In the genomic region with DNA sequence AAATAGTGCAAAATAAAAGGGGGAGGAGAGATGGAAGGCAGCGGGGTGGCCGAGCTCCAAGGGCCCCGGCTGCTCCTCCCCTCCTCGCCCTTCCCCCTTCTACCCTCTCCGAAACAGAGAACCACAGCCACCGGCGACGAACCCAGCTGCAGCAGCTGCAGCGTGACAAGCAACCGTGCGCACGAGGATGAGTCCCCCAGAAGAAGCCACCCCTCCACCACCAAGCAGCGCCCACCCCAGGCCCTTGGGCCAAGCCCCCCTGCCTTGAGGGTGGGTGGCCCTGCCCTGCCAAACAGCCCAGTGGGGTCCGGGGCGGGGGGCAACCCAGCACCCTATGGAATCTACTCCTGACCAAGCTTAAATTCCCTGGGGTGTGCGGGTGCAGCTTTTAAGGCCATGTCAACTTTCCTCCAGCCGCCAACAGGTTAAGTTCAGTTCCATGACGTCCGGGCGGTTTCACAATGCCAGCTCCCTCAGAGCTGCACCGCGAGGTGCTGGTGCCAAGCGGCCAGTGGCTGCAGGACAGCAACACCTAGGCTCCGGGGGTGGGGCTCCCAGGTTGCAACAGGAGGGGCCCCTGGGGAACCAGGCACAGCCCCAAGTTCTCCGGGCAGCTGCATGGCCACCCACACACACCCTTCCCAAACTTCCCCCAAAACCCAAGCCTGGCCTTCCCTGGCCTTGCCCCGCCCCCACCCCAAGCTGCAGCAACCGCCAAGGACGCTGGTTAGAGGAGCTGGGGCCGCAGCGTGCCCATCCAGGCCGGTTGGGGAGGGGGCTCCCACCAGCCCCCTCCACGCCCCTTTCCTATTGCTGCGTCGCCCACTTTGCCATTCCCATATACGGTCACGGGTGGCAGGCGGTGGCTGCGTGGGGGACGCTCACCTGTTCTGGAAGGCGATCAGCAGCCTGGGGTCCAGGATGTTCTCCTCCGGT, we compare ENCODE assay signal across 1 cellular context.
TF ChIP-seq lines count a peak whose summit lies in the region.

No MANE protein-coding gene starts in this region.

TF ChIP-seq in HepG2, 621 proteins besides CTCF, POLR2A, EP300 and RAD21 (continued from another document and continues in another):
- TF ChIP-seq AGO1 (IDR thresholded peaks at IDR 0.05; ENCODE audit: low read depth, low read length, poor library complexity, severe bottlenecking), result peak; percentile 94
- no peak; the same call in 1 of the 2 replicates for TF ChIP-seq AKAP8 (CRISPR knock-in tag; IDR thresholded peaks at IDR 0.05)
- no peak for TF ChIP-seq TP53 (CRISPR knock-in tag; conservative IDR thresholded peaks at IDR 0.05)
- TF ChIP-seq FOXK2 (IDR thresholded peaks at IDR 0.05), result peak; percentile 30; the same call in 1 of the 2 replicates
- TF ChIP-seq, protein P1, sequence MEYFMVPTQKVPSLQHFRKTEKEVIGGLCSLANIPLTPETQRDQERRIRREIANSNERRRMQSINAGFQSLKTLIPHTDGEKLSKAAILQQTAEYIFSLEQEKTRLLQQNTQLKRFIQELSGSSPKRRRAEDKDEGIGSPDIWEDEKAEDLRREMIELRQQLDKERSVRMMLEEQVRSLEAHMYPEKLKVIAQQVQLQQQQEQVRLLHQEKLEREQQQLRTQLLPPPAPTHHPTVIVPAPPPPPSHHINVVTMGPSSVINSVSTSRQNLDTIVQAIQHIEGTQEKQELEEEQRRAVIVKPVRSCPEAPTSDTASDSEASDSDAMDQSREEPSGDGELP (IDR thresholded peaks at IDR 0.05; ENCODE audit: borderline replicate concordance, low read depth), result peak; percentile 33; the same call in 1 of the 2 replicates
- peak; percentile 26; the same call in 1 of the 2 replicates for TF ChIP-seq SALL1 (CRISPR knock-in tag; IDR thresholded peaks at IDR 0.05)
- no peak for TF ChIP-seq MYPOP (CRISPR knock-in tag; IDR thresholded peaks at IDR 0.05)
- no peak for TF ChIP-seq ZNF577 (CRISPR knock-in tag; IDR thresholded peaks at IDR 0.05; ENCODE audit: borderline replicate concordance, low read depth)
- TF ChIP-seq CBX1 (IDR thresholded peaks at IDR 0.05; ENCODE audit: low read depth), result no peak
- TF ChIP-seq PHB2 (IDR thresholded peaks at IDR 0.05; ENCODE audit: partially characterized antibody), result no peak
- 0 out of 2 replicates have a peak, but pooled peaks have one; percentile 48 for TF ChIP-seq ZMAT3 (CRISPR knock-in tag; conservative IDR thresholded peaks at IDR 0.05)
- TF ChIP-seq, protein P2, sequence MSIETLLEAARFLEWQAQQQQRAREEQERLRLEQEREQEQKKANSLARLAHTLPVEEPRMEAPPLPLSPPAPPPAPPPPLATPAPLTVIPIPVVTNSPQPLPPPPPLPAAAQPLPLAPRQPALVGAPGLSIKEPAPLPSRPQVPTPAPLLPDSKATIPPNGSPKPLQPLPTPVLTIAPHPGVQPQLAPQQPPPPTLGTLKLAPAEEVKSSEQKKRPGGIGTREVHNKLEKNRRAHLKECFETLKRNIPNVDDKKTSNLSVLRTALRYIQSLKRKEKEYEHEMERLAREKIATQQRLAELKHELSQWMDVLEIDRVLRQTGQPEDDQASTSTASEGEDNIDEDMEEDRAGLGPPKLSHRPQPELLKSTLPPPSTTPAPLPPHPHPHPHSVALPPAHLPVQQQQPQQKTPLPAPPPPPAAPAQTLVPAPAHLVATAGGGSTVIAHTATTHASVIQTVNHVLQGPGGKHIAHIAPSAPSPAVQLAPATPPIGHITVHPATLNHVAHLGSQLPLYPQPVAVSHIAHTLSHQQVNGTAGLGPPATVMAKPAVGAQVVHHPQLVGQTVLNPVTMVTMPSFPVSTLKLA (IDR thresholded peaks at IDR 0.05), result no peak
- no peak; the same call in 1 of the 2 replicates for TF ChIP-seq PITX1 (CRISPR knock-in tag; IDR thresholded peaks at IDR 0.05)
- TF ChIP-seq, protein P3, sequence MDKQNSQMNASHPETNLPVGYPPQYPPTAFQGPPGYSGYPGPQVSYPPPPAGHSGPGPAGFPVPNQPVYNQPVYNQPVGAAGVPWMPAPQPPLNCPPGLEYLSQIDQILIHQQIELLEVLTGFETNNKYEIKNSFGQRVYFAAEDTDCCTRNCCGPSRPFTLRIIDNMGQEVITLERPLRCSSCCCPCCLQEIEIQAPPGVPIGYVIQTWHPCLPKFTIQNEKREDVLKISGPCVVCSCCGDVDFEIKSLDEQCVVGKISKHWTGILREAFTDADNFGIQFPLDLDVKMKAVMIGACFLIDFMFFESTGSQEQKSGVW (CRISPR knock-in tag; IDR thresholded peaks at IDR 0.05; ENCODE audit: borderline replicate concordance), result no peak
- no peak for TF ChIP-seq ZNF138 (CRISPR knock-in tag; IDR thresholded peaks at IDR 0.05; ENCODE audit: low read depth)
- TF ChIP-seq MTF2 (CRISPR knock-in tag; IDR thresholded peaks at IDR 0.05; ENCODE audit: borderline replicate concordance), result no peak
- TF ChIP-seq ZNF234 (CRISPR knock-in tag; conservative IDR thresholded peaks at IDR 0.05), result 0 out of 2 replicates have a peak, but pooled peaks have one; percentile 26
- TF ChIP-seq GPN1 (CRISPR knock-in tag; IDR thresholded peaks at IDR 0.05; ENCODE audit: borderline replicate concordance), result no peak
- no peak for TF ChIP-seq RARA (CRISPR knock-in tag; IDR thresholded peaks at IDR 0.05)
- 0 out of 2 replicates have a peak, but pooled peaks have one; percentile 76 for TF ChIP-seq ZNF44 (CRISPR knock-in tag; IDR thresholded peaks at IDR 0.05)
- no peak for TF ChIP-seq JUNB (CRISPR knock-in tag; IDR thresholded peaks at IDR 0.05; ENCODE audit: borderline replicate concordance)
- TF ChIP-seq ZNF256 (CRISPR knock-in tag; conservative IDR thresholded peaks at IDR 0.05), result no peak
- TF ChIP-seq RBFOX2 (IDR thresholded peaks at IDR 0.05; ENCODE audit: low read depth, low read length), result peak; percentile 71
- TF ChIP-seq, protein P4, sequence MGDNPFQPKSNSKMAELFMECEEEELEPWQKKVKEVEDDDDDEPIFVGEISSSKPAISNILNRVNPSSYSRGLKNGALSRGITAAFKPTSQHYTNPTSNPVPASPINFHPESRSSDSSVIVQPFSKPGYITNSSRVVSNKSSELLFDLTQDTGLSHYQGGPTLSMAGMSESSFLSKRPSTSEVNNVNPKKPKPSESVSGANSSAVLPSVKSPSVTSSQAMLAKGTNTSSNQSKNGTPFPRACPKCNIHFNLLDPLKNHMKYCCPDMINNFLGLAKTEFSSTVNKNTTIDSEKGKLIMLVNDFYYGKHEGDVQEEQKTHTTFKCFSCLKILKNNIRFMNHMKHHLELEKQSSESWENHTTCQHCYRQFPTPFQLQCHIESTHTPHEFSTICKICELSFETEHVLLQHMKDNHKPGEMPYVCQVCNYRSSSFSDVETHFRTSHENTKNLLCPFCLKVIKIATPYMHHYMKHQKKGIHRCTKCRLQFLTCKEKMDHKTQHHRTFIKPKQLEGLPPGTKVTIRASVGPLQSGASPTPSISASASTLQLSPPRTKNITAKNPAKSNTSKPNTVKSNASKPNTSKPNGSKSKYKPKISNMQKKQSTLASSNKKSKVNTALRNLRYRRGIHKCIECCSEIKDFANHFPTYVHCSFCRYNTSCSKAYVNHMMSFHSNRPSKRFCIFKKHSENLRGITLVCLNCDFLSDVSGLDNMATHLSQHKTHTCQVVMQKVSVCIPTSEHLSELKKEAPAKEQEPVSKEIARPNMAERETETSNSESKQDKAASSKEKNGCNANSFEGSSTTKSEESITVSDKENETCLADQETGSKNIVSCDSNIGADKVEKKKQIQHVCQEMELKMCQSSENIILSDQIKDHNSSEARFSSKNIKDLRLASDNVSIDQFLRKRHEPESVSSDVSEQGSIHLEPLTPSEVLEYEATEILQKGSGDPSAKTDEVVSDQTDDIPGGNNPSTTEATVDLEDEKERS (CRISPR knock-in tag; IDR thresholded peaks at IDR 0.05), result peak; percentile 74; the same call in 1 of the 2 replicates
- TF ChIP-seq ZNF18 (CRISPR knock-in tag; IDR thresholded peaks at IDR 0.05; ENCODE audit: insufficient replicate concordance), result peak; percentile 29
- TF ChIP-seq PHF5A (CRISPR knock-in tag; IDR thresholded peaks at IDR 0.05; ENCODE audit: low read depth, unreplicated experiment), result no peak
- TF ChIP-seq ZC3H13 (CRISPR knock-in tag; IDR thresholded peaks at IDR 0.05), result peak; percentile 46; the same call in 1 of the 2 replicates
- TF ChIP-seq HOMEZ (CRISPR knock-in tag; IDR thresholded peaks at IDR 0.05; ENCODE audit: low read depth), result no peak
- TF ChIP-seq RBM22 (optimal IDR thresholded peaks at IDR 0.05; ENCODE audit: low read length), result no peak
- peak; percentile 74; the same call in 1 of the 2 replicates for TF ChIP-seq MTA1 (CRISPR knock-in tag; IDR thresholded peaks at IDR 0.05; ENCODE audit: borderline replicate concordance)
- peak; percentile 18; the same call in 1 of the 2 replicates for TF ChIP-seq ZNF263 (CRISPR knock-in tag; IDR thresholded peaks at IDR 0.05)
- TF ChIP-seq ZNF549 (CRISPR knock-in tag; IDR thresholded peaks at IDR 0.05), result no peak
- TF ChIP-seq ZFP82 (CRISPR knock-in tag; IDR thresholded peaks at IDR 0.05; ENCODE audit: borderline replicate concordance), result no peak
- TF ChIP-seq TMF1 (CRISPR knock-in tag; IDR thresholded peaks at IDR 0.05; ENCODE audit: low read depth), result no peak
- TF ChIP-seq, protein P5, sequence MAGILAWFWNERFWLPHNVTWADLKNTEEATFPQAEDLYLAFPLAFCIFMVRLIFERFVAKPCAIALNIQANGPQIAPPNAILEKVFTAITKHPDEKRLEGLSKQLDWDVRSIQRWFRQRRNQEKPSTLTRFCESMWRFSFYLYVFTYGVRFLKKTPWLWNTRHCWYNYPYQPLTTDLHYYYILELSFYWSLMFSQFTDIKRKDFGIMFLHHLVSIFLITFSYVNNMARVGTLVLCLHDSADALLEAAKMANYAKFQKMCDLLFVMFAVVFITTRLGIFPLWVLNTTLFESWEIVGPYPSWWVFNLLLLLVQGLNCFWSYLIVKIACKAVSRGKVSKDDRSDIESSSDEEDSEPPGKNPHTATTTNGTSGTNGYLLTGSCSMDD (CRISPR knock-in tag; IDR thresholded peaks at IDR 0.05), result no peak
- no peak for TF ChIP-seq ZNF766 (CRISPR knock-in tag; IDR thresholded peaks at IDR 0.05; ENCODE audit: borderline replicate concordance)
- no peak for TF ChIP-seq ZBTB46 (CRISPR knock-in tag; IDR thresholded peaks at IDR 0.05; ENCODE audit: borderline replicate concordance)
- peak; percentile 66 for TF ChIP-seq TBX2 (CRISPR knock-in tag; IDR thresholded peaks at IDR 0.05; ENCODE audit: borderline replicate concordance)
- no peak for TF ChIP-seq RCOR2 (CRISPR knock-in tag; IDR thresholded peaks at IDR 0.05)
- no peak for TF ChIP-seq FOXJ3 (CRISPR knock-in tag; IDR thresholded peaks at IDR 0.05; ENCODE audit: borderline replicate concordance)
